In genomic region chr14:25150934-25151790, GRCh38 we compare ENCODE assay signal across 8 cellular contexts.
DNase-seq lines count a peak whose midpoint lies in the region; ATAC-seq, FAIRE-seq and TF ChIP-seq lines count a peak whose summit lies in the region.

No MANE protein-coding gene starts in this region.

- FAIRE-seq in G401.6 (lab: Jason Lieb, UNC), result peak; percentile 82
- FAIRE-seq in HTR-8/SVneo (lab: Jason Lieb, UNC), result peak; percentile 33
- FAIRE-seq in GM12892 (lab: Jason Lieb, UNC), result no peak

- peak; percentile 54 for TF ChIP-seq CTCF in coronary artery (IDR thresholded peaks at IDR 0.05)

- peak; percentile 54 for DNase-seq in HTR-8/SVneo (ENCODE audit: insufficient read length, low spot score)
- DNase-seq in NOMO-1 treated with dmso at 0.1 percent for 144 hours (lab: John Stamatoyannopoulos, UW; ENCODE audit: unreplicated experiment), result peak; percentile 0
- no peak for DNase-seq in coronary artery (ENCODE audit: low spot score)
- DNase-seq in activated CD4-positive, alpha-beta T cell treated with anti-CD3 and anti-CD28 coated beads for 1 hour, result no peak
- DNase-seq in GM12892 (ENCODE audit: insufficient read length), result no peak

- TF ChIP-seq POLR2A in GM12892 (IDR thresholded peaks at IDR 0.05; ENCODE audit: low read depth, low read length), result no peak

- no peaks in the 10 kb centered on the region for H3K36me3 ChIP-seq in mesodermal cell (ENCODE audit: control insufficient read depth, insufficient read depth, low read length)

- no peak for ATAC-seq in GM21825 (IDR thresholded peaks at IDR 0.05; ENCODE audit: unreplicated experiment)

- H3K4me1 ChIP-seq in mesodermal cell (ENCODE audit: control insufficient read depth, insufficient read depth, low read length, poor library complexity, severe bottlenecking), result peaks cover 14% of the 10 kb centered on the region

- H3K4me3 ChIP-seq in coronary artery (no peak overlapping the region), mesodermal cell (ENCODE audit: extremely low read depth, insufficient read depth, low read length, poor library complexity, severe bottlenecking) (no peak overlapping the region)

- H3K9me3 ChIP-seq in mesodermal cell (ENCODE audit: control insufficient read depth, low read length), result no peaks in the 10 kb centered on the region

- 36 to 63% methylated on average over 2 of the region's 7 CpGs for WGBS in mesodermal cell (ENCODE audit: insufficient coverage in 2 of 2), 2 experiments

- no peak overlapping the region for H3K27ac ChIP-seq in coronary artery
- peak overlapping the region; percentile 87 for H3K27ac ChIP-seq in mesodermal cell (ENCODE audit: low read depth, low read length, severe bottlenecking)

Comparison
In these comparisons a context has a peak if more than half of its experiments do, and no peak if none do; other contexts are left out.
1. DNase-seq: peak in HTR-8/SVneo (single experiment) and NOMO-1 treated with dmso at 0.1 percent for 144 hours (single experiment); none in coronary artery (single experiment), activated CD4-positive, alpha-beta T cell treated with anti-CD3 and anti-CD28 coated beads for 1 hour (single experiment) and GM12892 (single experiment).